In genomic region chr5:66002415-66002814, GRCh38 we compare ENCODE assay signal across 22 cellular contexts.
DNase-seq lines count a peak whose midpoint lies in the region; ATAC-seq and TF ChIP-seq lines count a peak whose summit lies in the region.
"Had no signal": no experiment of that assay in that cellular context is flagged by ENCODE, and none has a peak within 500 bp of the region (broad histone marks: within the 10 kb centered on the region; RNA-seq: fewer than 3 reads in every experiment).

No MANE protein-coding gene starts in this region.

- H3K9me3 Mint-ChIP-seq in immature natural killer cell (no peaks in the 10 kb centered on the region), Calu3 (ENCODE audit: low read depth, unreplicated experiment) (no peaks in the 10 kb centered on the region), type B pancreatic cell (peaks cover 8% of the 10 kb centered on the region)
- H3K9me3 Mint-ChIP-seq: HFFc6; naive thymus-derived CD8-positive, alpha-beta T cell had no signal

- peaks cover 0 to 4% (median 0%) of the 10 kb centered on the region in 3 donors for H3K27me3 Mint-ChIP-seq in immature natural killer cell (ENCODE audit: low read depth in 3 of 3)
- H3K27me3 Mint-ChIP-seq in Calu3 (ENCODE audit: unreplicated experiment): no peaks in the 10 kb centered on the region
- H3K27me3 Mint-ChIP-seq in type B pancreatic cell: no peaks in the 10 kb centered on the region

- peak; percentile 45; the same call in 1 of the 3 replicates for ATAC-seq in DND-41 (ENCODE audit: insufficient read depth, low read depth)
- ATAC-seq in GM19463 (IDR thresholded peaks at IDR 0.05; ENCODE audit: unreplicated experiment): peak; percentile 44
- no peak for ATAC-seq in HG03045 (IDR thresholded peaks at IDR 0.05; ENCODE audit: unreplicated experiment)
- ATAC-seq: HepG2; naive thymus-derived CD8-positive, alpha-beta T cell; WTC11 had no signal

- no peaks in the 10 kb centered on the region; the same call in 1 of the 2 replicates for H3K4me1 ChIP-seq in DND-41 (ENCODE audit: insufficient read depth, low read length)
- peaks cover 15% of the 10 kb centered on the region for H3K4me1 ChIP-seq in MM.1S (ENCODE audit: low read length)
- H3K4me1 ChIP-seq: prostate gland, transverse colon had no signal

- H3K36me3 Mint-ChIP-seq in immature natural killer cell (peaks cover 0 to 17% (median 8%) of the 10 kb centered on the region in 3 donors), Calu3 (ENCODE audit: insufficient read depth, unreplicated experiment) (peaks cover 18% of the 10 kb centered on the region), type B pancreatic cell (peaks cover 50% of the 10 kb centered on the region)

- H3K27ac Mint-ChIP-seq in immature natural killer cell (peak overlapping the region; percentile 6 to 84 (median 37)), Calu3 (ENCODE audit: unreplicated experiment) (no peak overlapping the region), type B pancreatic cell (no peak overlapping the region)
- H3K27ac Mint-ChIP-seq: HFFc6, WTC11 had no signal

- H3K9me2 ChIP-seq in MM.1S (replicated peaks; ENCODE audit: insufficient read depth, low read length): no peaks in the 10 kb centered on the region

- CTCF ChIA-PET in Calu3 (lab: Charles Lee): no interaction called here

- H3K4me3 Mint-ChIP-seq in immature natural killer cell (peak overlapping the region in 2 of 5 donors; percentile 2 to 33), Calu3 (ENCODE audit: low read depth, unreplicated experiment) (no peak overlapping the region), type B pancreatic cell (no peak overlapping the region)
- H3K4me3 Mint-ChIP-seq: endodermal cell, HFFc6, WTC11 had no signal

- H3K36me3 ChIP-seq in DND-41 (ENCODE audit: insufficient read depth, low read length) (peaks cover 70% of the 10 kb centered on the region), MM.1S (replicated peaks; ENCODE audit: insufficient read depth, low read length) (no peaks in the 10 kb centered on the region)
- H3K36me3 ChIP-seq: prostate gland had no signal

- no peak overlapping the region for H3K27ac ChIP-seq in DND-41 (ENCODE audit: low read length)
- no peak overlapping the region for H3K27ac ChIP-seq in MM.1S (ENCODE audit: low read length)
- H3K27ac ChIP-seq: prostate gland, transverse colon had no signal

- no peak overlapping the region for H2AFZ ChIP-seq in DND-41 (ENCODE audit: low read depth, low read length)
- no peak overlapping the region for H2AFZ ChIP-seq in MM.1S (ENCODE audit: low read length)

- intact Hi-C loops in Calu3 (cut with micrococcal nuclease; ENCODE audit: unreplicated experiment): no loop called here

- H4K20me1 ChIP-seq in DND-41 (ENCODE audit: insufficient read depth, low read length) (peaks cover 27% of the 10 kb centered on the region; the same call in 1 of the 2 replicates), MM.1S (ENCODE audit: insufficient read depth, low read length) (peaks cover 7% of the 10 kb centered on the region)

- BruUV-seq in Calu3 (replicated peaks; lab: Mats Ljungman, UMichigan): no TSS peak

- H3K4me3 ChIP-seq in DND-41 (ENCODE audit: low read depth in 1 of 2, low read length in 2 of 2) (no peak overlapping the region), MM.1S (ENCODE audit: low read length) (no peak overlapping the region)
- H3K4me3 ChIP-seq: lung, prostate gland, smooth muscle cell, transverse colon had no signal

- peaks cover 55 to 77% of the 10 kb centered on the region in 2 donors for H3K4me1 Mint-ChIP-seq in immature natural killer cell
- no peaks in the 10 kb centered on the region for H3K4me1 Mint-ChIP-seq in Calu3 (ENCODE audit: low read depth, unreplicated experiment)
- no peaks in the 10 kb centered on the region for H3K4me1 Mint-ChIP-seq in type B pancreatic cell (ENCODE audit: unreplicated experiment)

- H3K4me2 ChIP-seq in DND-41 (ENCODE audit: insufficient read depth, low read length) (no peak overlapping the region), MM.1S (ENCODE audit: low read depth, low read length) (no peak overlapping the region)
- H3K4me2 ChIP-seq: smooth muscle cell had no signal

- DNase-seq in DND-41 (no peak), MM.1S (peak; percentile 50), immature natural killer cell (no peak), G401 (ENCODE audit: low spot score) (no peak), Calu3 (no peak), type B pancreatic cell (ENCODE audit: extremely low spot score, unreplicated experiment) (no peak)
- DNase-seq: endodermal cell; HFFc6; naive thymus-derived CD8-positive, alpha-beta T cell; NCI-H2081; NCI-H524 treated with DMSO at 0.1 percent for 48 hours; SHP77 treated with DMSO at 0.1 percent for 48 hours; stimulated activated CD4-positive, alpha-beta T cell treated with anti-CD3 and anti-CD28 coated beads, Interleukin-4, amount 100 ng/mL, for 4 hours; stimulated activated CD8-positive, alpha-beta memory T cell treated with anti-CD3 and anti-CD28 coated beads, Interleukin-4, amount 100 ng/mL, for 48 hours; transverse colon had no signal

- in situ Hi-C loops in G401 (cut with HindIII; ENCODE audit: low sequenced_read_pairs): no loop called here

- TF ChIP-seq CTCF in DND-41 (IDR thresholded peaks at IDR 0.05; ENCODE audit: borderline replicate concordance, extremely low read depth, low read length, poor library complexity, severe bottlenecking) (no peak), MM.1S (IDR thresholded peaks at IDR 0.05; ENCODE audit: low read length) (no peak), Calu3 (IDR thresholded peaks at IDR 0.05; ENCODE audit: unreplicated experiment) (no peak), type B pancreatic cell (conservative IDR thresholded peaks at IDR 0.05) (no peak)

- H3K9me3 ChIP-seq in DND-41 (ENCODE audit: insufficient read depth, low read length, severe bottlenecking) (no peaks in the 10 kb centered on the region), MM.1S (replicated peaks; ENCODE audit: insufficient read depth, low read length) (no peaks in the 10 kb centered on the region)
- H3K9me3 ChIP-seq: prostate gland, transverse colon had no signal

- peaks cover 12% of the 10 kb centered on the region; the same call in 1 of the 2 replicates for H3F3A ChIP-seq in MM.1S (ENCODE audit: insufficient read depth, low read length)

- H3K79me2 ChIP-seq in DND-41 (ENCODE audit: insufficient read depth, low read length) (peaks cover 80% of the 10 kb centered on the region), MM.1S (ENCODE audit: low read length) (peaks cover 33% of the 10 kb centered on the region)

- no peak overlapping the region for H3K9ac ChIP-seq in DND-41 (ENCODE audit: low read depth, low read length)
- H3K9ac ChIP-seq in MM.1S (ENCODE audit: low read length): no peak overlapping the region

- H3K27me3 ChIP-seq in DND-41 (ENCODE audit: insufficient read depth, low read length, poor library complexity) (no peaks in the 10 kb centered on the region), MM.1S (replicated peaks; ENCODE audit: insufficient read depth, low read length) (no peaks in the 10 kb centered on the region)
- H3K27me3 ChIP-seq: transverse colon had no signal

Comparison
In these comparisons a context has a peak if more than half of its experiments do, and no peak if none do; other contexts are left out.
1. H3K27ac Mint-ChIP-seq: peak in immature natural killer cell (6 of 6); none in Calu3 (single experiment) and type B pancreatic cell (single experiment).